Comparison of ENCODE assay signal across 30 cellular contexts in the genomic region with DNA sequence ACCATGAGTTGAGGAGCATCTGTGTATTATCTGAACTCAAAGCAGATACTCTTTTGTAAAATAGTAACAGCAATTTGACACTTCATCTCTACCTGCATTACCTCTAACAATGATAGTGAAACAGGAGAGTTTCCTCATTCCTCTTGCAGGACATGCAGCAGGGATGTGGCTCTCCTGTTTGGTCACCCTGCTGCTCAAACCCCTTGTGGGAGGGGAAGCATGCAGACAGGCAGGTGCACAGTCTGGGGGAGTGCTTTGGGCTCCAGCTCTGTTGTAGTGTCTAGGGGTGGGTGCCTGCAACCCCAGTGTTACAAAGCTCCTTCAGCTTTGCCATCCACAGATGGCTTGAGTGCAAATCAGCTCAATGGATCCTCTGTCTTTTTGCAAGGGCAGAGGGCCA.
"Had no signal": no experiment of that assay in that cellular context is flagged by ENCODE, and none has a peak within 500 bp of the region (broad histone marks: within the 10 kb centered on the region; RNA-seq: fewer than 3 reads in every experiment).

No MANE protein-coding gene starts in this region.

- H3K36me3 Mint-ChIP-seq: mesothelial cell of epicardium; naive B cell; natural killer cell treated with Interleukin-12 subunit alpha and Interleukin-12 subunit beta and Interleukin-15 and Interleukin-18, amount 100 ng/mL, for 72 hours had no signal

- H3K4me3 ChIP-seq: gastrocnemius medialis, heart left ventricle, hepatocyte, mucosa of descending colon, pancreas, right lobe of liver, suprapubic skin, transverse colon, upper lobe of right lung, uterus had no signal

- H3K36me3 ChIP-seq: gastrocnemius medialis, heart left ventricle, neutrophil, pancreas, right lobe of liver, suprapubic skin, transverse colon, upper lobe of right lung, uterus had no signal

- H3K27ac Mint-ChIP-seq: dendritic cell treated with granulocyte-macrophage colony-stimulating factor and Interleukin-4, amounts not matched to agents 40 ng/mL and 50 ng/mL, for 4 days; endodermal cell; mesothelial cell of epicardium; naive B cell; natural killer cell treated with Interleukin-12 subunit alpha and Interleukin-12 subunit beta and Interleukin-15 and Interleukin-18, amount 100 ng/mL, for 72 hours; progenitor cell of endocrine pancreas; stimulated activated naive CD8-positive, alpha-beta T cell treated with anti-CD3 and anti-CD28 coated beads, Interleukin-15, amount 100 ng/mL, for 72 hours had no signal

- ATAC-seq: esophagus mucosa; gastrocnemius medialis; heart left ventricle; left lobe of liver; mucosa of descending colon; natural killer cell treated with Interleukin-12 subunit alpha and Interleukin-12 subunit beta and Interleukin-15 and Interleukin-18, amount 100 ng/mL, for 72 hours; pancreas; right lobe of liver; stimulated activated naive CD8-positive, alpha-beta T cell treated with anti-CD3 and anti-CD28 coated beads, Interleukin-15, amount 100 ng/mL, for 72 hours; upper lobe of right lung had no signal

- H3K4me1 Mint-ChIP-seq: naive B cell; stimulated activated naive CD8-positive, alpha-beta T cell treated with anti-CD3 and anti-CD28 coated beads, Interleukin-15, amount 100 ng/mL, for 72 hours had no signal

- H3K4me2 ChIP-seq: hepatocyte had no signal

- H3K27me3 ChIP-seq: gastrocnemius medialis, heart left ventricle, hepatocyte, neutrophil, pancreas, right lobe of liver, suprapubic skin, transverse colon, upper lobe of right lung, uterus had no signal

- H3K4me1 ChIP-seq: gastrocnemius medialis, heart left ventricle, pancreas, right lobe of liver, suprapubic skin, transverse colon, upper lobe of right lung, uterus had no signal

- H3K4me3 Mint-ChIP-seq: dendritic cell treated with granulocyte-macrophage colony-stimulating factor and Interleukin-4, amounts not matched to agents 40 ng/mL and 50 ng/mL, for 4 days; endodermal cell; mesothelial cell of epicardium; naive B cell; natural killer cell treated with Interleukin-12 subunit alpha and Interleukin-12 subunit beta and Interleukin-15 and Interleukin-18, amount 100 ng/mL, for 72 hours; neural crest cell; stimulated activated naive CD8-positive, alpha-beta T cell treated with anti-CD3 and anti-CD28 coated beads, Interleukin-15, amount 100 ng/mL, for 72 hours had no signal

- H2AFZ ChIP-seq: hepatocyte had no signal

- H3K27ac ChIP-seq: epithelial cell of prostate, gastrocnemius medialis, heart left ventricle, hepatocyte, neutrophil, pancreas, right lobe of liver, suprapubic skin, transverse colon, upper lobe of right lung, uterus had no signal

- H3K79me2 ChIP-seq: hepatocyte had no signal

- DNase-seq: effector CD8-positive, alpha-beta T cell; endodermal cell; foreskin fibroblast; gastrocnemius medialis; heart left ventricle; kidney; mesenchymal stem cell; mucosa of descending colon; naive B cell; pancreas; right lobe of liver; small intestine; stimulated activated CD4-positive, alpha-beta T cell treated with anti-CD3 and anti-CD28 coated beads, Interleukin-15, amount 100 ng/mL, for 24 hours; stimulated activated CD4-positive, alpha-beta T cell treated with anti-CD3 and anti-CD28 coated beads, Interleukin-2, amount 100 ng/mL, for 48 hours; stimulated activated naive CD4-positive, alpha-beta T cell; stimulated activated naive CD8-positive, alpha-beta T cell treated with anti-CD3 and anti-CD28 coated beads, Interleukin-15, amount 100 ng/mL, for 72 hours; transverse colon; upper lobe of right lung; uterus had no signal

- H3K27me3 Mint-ChIP-seq: dendritic cell treated with granulocyte-macrophage colony-stimulating factor and Interleukin-4, amounts not matched to agents 40 ng/mL and 50 ng/mL, for 4 days; naive B cell; natural killer cell treated with Interleukin-12 subunit alpha and Interleukin-12 subunit beta and Interleukin-15 and Interleukin-18, amount 100 ng/mL, for 72 hours; progenitor cell of endocrine pancreas; stimulated activated naive CD8-positive, alpha-beta T cell treated with anti-CD3 and anti-CD28 coated beads, Interleukin-15, amount 100 ng/mL, for 72 hours had no signal
